In genomic region chr5:3230254-3230653, GRCh38 we compare ENCODE assay signal across 30 cellular contexts.
"Had no signal": no experiment of that assay in that cellular context is flagged by ENCODE, and none has a peak within 500 bp of the region (broad histone marks: within the 10 kb centered on the region; RNA-seq: fewer than 3 reads in every experiment).

No MANE protein-coding gene starts in this region.

- H3K27me3 ChIP-seq: left lung, pancreas, stomach, testis, thyroid gland, transverse colon, upper lobe of left lung had no signal

- DNase-seq: hypothalamus; immature natural killer cell; kidney; left colon; left lung; midbrain; mucosa of descending colon; naive thymus-derived CD4-positive, alpha-beta T cell; nucleus accumbens; pancreas; posterior cingulate gyrus; retina; right cardiac atrium; stimulated activated CD4-positive, alpha-beta T cell treated with anti-CD3 and anti-CD28 coated beads, Interleukin-12 subunit alpha, Interleukin-12 subunit beta, amount 100 ng/mL, for 4 hours; stimulated activated CD4-positive, alpha-beta T cell treated with anti-CD3 and anti-CD28 coated beads, Interleukin-15, amount 100 ng/mL, for 24 hours; stimulated activated CD4-positive, alpha-beta T cell treated with anti-CD3 and anti-CD28 coated beads, Interleukin-2, amount 100 ng/mL, for 24 hours; stimulated activated CD4-positive, alpha-beta T cell treated with anti-CD3 and anti-CD28 coated beads, Interleukin-4, amount 100 ng/mL, for 1 hour; stimulated activated naive B cell treated with anti-CD40 and anti-IgM and Interleukin-4, amounts not matched to agents 10 μg/mL and 1 μg/mL and 100 μg/mL, for 72 hours; stimulated activated naive CD8-positive, alpha-beta T cell treated with anti-CD3 and anti-CD28 coated beads, Interleukin-15, Interleukin-2, amounts not matched to agents 100 U/mL and 50 U/mL, for 24 hours; stomach; testis; thyroid gland; transverse colon; upper lobe of left lung had no signal

- FAIRE-seq: islet of Langerhans, kidney, pancreas, urothelium cell line had no signal

- H3K27ac Mint-ChIP-seq: immature natural killer cell; memory B cell; naive thymus-derived CD4-positive, alpha-beta T cell; natural killer cell treated with Interleukin-12 subunit alpha and Interleukin-12 subunit beta and Interleukin-15 and Interleukin-18, amount 100 ng/mL, for 72 hours; stimulated activated naive B cell treated with anti-CD40 and anti-IgM and Interleukin-4, amounts not matched to agents 10 μg/mL and 1 μg/mL and 100 μg/mL, for 72 hours had no signal

- H3K4me1 Mint-ChIP-seq: immature natural killer cell; memory B cell; naive thymus-derived CD4-positive, alpha-beta T cell; stimulated activated naive B cell treated with anti-CD40 and anti-IgM and Interleukin-4, amounts not matched to agents 10 μg/mL and 1 μg/mL and 100 μg/mL, for 72 hours had no signal

- H3K27me3 Mint-ChIP-seq: memory B cell; naive thymus-derived CD4-positive, alpha-beta T cell; natural killer cell treated with Interleukin-12 subunit alpha and Interleukin-12 subunit beta and Interleukin-15 and Interleukin-18, amount 100 ng/mL, for 72 hours; stimulated activated naive B cell treated with anti-CD40 and anti-IgM and Interleukin-4, amounts not matched to agents 10 μg/mL and 1 μg/mL and 100 μg/mL, for 72 hours had no signal

- H3K4me3 ChIP-seq: left lung, mucosa of descending colon, pancreas, prostate gland, skin epidermis, stomach, testis, thyroid gland, transverse colon, upper lobe of left lung had no signal

- H3K36me3 ChIP-seq: left lung, pancreas, prostate gland, stomach, thyroid gland, transverse colon, upper lobe of left lung had no signal

- H3K9me3 ChIP-seq: pancreas, prostate gland, stomach, testis, thyroid gland, transverse colon, upper lobe of left lung had no signal

- H3K4me3 Mint-ChIP-seq: immature natural killer cell; memory B cell; naive thymus-derived CD4-positive, alpha-beta T cell; natural killer cell treated with Interleukin-12 subunit alpha and Interleukin-12 subunit beta and Interleukin-15 and Interleukin-18, amount 100 ng/mL, for 72 hours; stimulated activated naive B cell treated with anti-CD40 and anti-IgM and Interleukin-4, amounts not matched to agents 10 μg/mL and 1 μg/mL and 100 μg/mL, for 72 hours had no signal

- H3K4me1 ChIP-seq: left lung, pancreas, prostate gland, stomach, testis, thyroid gland, transverse colon, upper lobe of left lung had no signal

- H3K36me3 Mint-ChIP-seq: immature natural killer cell; memory B cell; naive thymus-derived CD4-positive, alpha-beta T cell; natural killer cell treated with Interleukin-12 subunit alpha and Interleukin-12 subunit beta and Interleukin-15 and Interleukin-18, amount 100 ng/mL, for 72 hours; stimulated activated naive B cell treated with anti-CD40 and anti-IgM and Interleukin-4, amounts not matched to agents 10 μg/mL and 1 μg/mL and 100 μg/mL, for 72 hours had no signal

- H3K9me3 Mint-ChIP-seq: memory B cell had no signal

- H3K27ac ChIP-seq: left lung, pancreas, prostate gland, skin epidermis, stomach, testis, thyroid gland, transverse colon, upper lobe of left lung had no signal
